ENCODE assay signal across 1 cellular context in genomic region chrX:72477787-72478186, GRCh38.
A peak's percentile ranks its signal among the peaks of the same experiment; 100 is the strongest.
TF ChIP-seq lines count a peak whose summit lies in the region.

No MANE protein-coding gene starts in this region.

TF ChIP-seq in SK-N-SH, 30 proteins besides CTCF, POLR2A, EP300 and RAD21 (continued from another document):
- TF ChIP-seq GATA2 (CRISPR knock-in tag; IDR thresholded peaks at IDR 0.05) (no peak), POLR2AphosphoS5 (IDR thresholded peaks at IDR 0.05; ENCODE audit: low read depth, low read length) (peak; percentile 90), RCOR1 (IDR thresholded peaks at IDR 0.05; ENCODE audit: low read length) (peak; percentile 92), MAX (IDR thresholded peaks at IDR 0.05; ENCODE audit: low read depth) (no peak), YY1 (IDR thresholded peaks at IDR 0.05; ENCODE audit: low read depth) (no peak), SIN3A (IDR thresholded peaks at IDR 0.05; ENCODE audit: borderline replicate concordance, low read depth, low read length) (no peak), PBX3 (IDR thresholded peaks at IDR 0.05) (peak; percentile 80), RFX5 (IDR thresholded peaks at IDR 0.05; ENCODE audit: low read length) (no peak)
